ENCODE assay signal across 21 cellular contexts in genomic region chr2:146777181-146777580, GRCh38.
"Had no signal": no experiment of that assay in that cellular context is flagged by ENCODE, and none has a peak within 500 bp of the region (broad histone marks: within the 10 kb centered on the region; RNA-seq: fewer than 3 reads in every experiment).

No MANE protein-coding gene starts in this region.

- H3K4me3 ChIP-seq: dorsolateral prefrontal cortex, lower lobe of right lung, pancreas, testis, tibial artery had no signal

- H3K4me1 ChIP-seq: lower lobe of right lung, pancreas, testis had no signal

- ATAC-seq: esophagus mucosa; left ventricle myocardium superior; lower lobe of right lung; natural killer cell; sciatic nerve; stimulated activated memory B cell treated with anti-CD40 and anti-IgM and Interleukin-4, amounts not matched to agents 10 μg/mL and 1 μg/mL and 100 μg/mL, for 72 hours; stimulated activated naive CD8-positive, alpha-beta T cell treated with anti-CD3 and anti-CD28 coated beads, Interleukin-15, Interleukin-2, amounts not matched to agents 100 U/mL and 50 U/mL, for 24 hours had no signal

- H3K9me3 ChIP-seq: lower lobe of right lung, neutrophil, pancreas, testis, tibial artery had no signal

- DNase-seq: dorsolateral prefrontal cortex; effector CD4-positive, alpha-beta T cell; foreskin melanocyte; glutamatergic neuron; hypothalamus; immature natural killer cell; islet precursor cell; left ventricle myocardium superior; lower lobe of right lung; natural killer cell; stimulated activated CD4-positive, alpha-beta T cell treated with anti-CD3 and anti-CD28 coated beads, Interleukin-4, amount 100 ng/mL, for 4 hours; stimulated activated naive CD8-positive, alpha-beta T cell treated with anti-CD3 and anti-CD28 coated beads, Interleukin-15, Interleukin-2, amounts not matched to agents 100 U/mL and 50 U/mL, for 24 hours; substantia nigra; testis; tibial artery had no signal

- H3K27me3 ChIP-seq: dorsolateral prefrontal cortex, neutrophil, pancreas, testis, tibial artery had no signal

- H3K36me3 ChIP-seq: lower lobe of right lung, neutrophil, pancreas, tibial artery had no signal

- H3K27ac ChIP-seq: dorsolateral prefrontal cortex, epithelial cell of prostate, lower lobe of right lung, neutrophil, pancreas, testis, tibial artery had no signal
